ENCODE assay signal across 28 cellular contexts in the genomic region with DNA sequence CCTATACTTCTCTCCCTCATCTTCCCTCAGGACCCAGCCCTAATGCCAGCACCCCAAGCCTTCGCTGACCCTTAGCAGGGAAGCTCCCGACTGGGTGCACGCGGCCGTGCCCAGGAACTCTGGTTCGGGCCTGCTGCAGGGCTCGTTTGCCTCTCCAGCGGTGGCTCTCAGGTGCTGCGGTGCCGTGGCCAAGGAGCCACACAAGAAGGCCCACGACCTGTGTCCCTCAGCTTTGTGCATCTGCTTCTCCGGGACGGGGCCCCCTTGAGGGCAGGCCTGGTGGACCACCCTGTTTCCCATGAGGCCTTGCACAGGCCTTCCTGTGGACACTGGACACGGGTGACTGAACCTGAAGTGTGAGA. TPM values are rescaled to one million over a fixed set of nuclear protein-coding genes. Genes with fewer than 3 reads are reported as not detected.
DNase-seq lines count a peak whose midpoint lies in the region; ATAC-seq and TF ChIP-seq lines count a peak whose summit lies in the region.
"Had no signal": no experiment of that assay in that cellular context is flagged by ENCODE, and none has a peak within 500 bp of the region (broad histone marks: within the 10 kb centered on the region; RNA-seq: fewer than 3 reads in every experiment).

No MANE protein-coding gene starts in this region.

- no peak for TF ChIP-seq CTCF in left ventricle myocardium inferior (IDR thresholded peaks at IDR 0.05; ENCODE audit: borderline replicate concordance)
- TF ChIP-seq CTCF in endodermal cell (conservative IDR thresholded peaks at IDR 0.05): peak; percentile 43

- H3K27me3 Mint-ChIP-seq in endodermal cell (ENCODE audit: insufficient read depth): peaks cover 1% of the 10 kb centered on the region
- H3K27me3 Mint-ChIP-seq: CD4-positive, alpha-beta T cell; stimulated activated naive CD8-positive, alpha-beta T cell treated with anti-CD3 and anti-CD28 coated beads, Interleukin-15, Interleukin-2, amounts not matched to agents 100 ng/mL and 50 ng/mL, for 24 hours had no signal

- H2BK15ac ChIP-seq in neuronal stem cell (ENCODE audit: low read length): no peak overlapping the region

- no peak for ATAC-seq in left cardiac atrium
- ATAC-seq in HG03175 (IDR thresholded peaks at IDR 0.05; ENCODE audit: unreplicated experiment): no peak
- ATAC-seq in HG02885 (IDR thresholded peaks at IDR 0.05; ENCODE audit: poor library complexity, unreplicated experiment): no peak
- ATAC-seq: activated naive CD4-positive, alpha-beta T cell treated with anti-CD3 and anti-CD28 coated beads, Interleukin-2, amount 50 U/mL, for 72 hours; esophagus mucosa; natural killer cell had no signal

- 95 to 99% methylated on average over 14 of the region's 14 CpGs for WGBS in endodermal cell (ENCODE audit: insufficient coverage in 1 of 2, insufficient read length in 1 of 2), 2 experiments
- WGBS in neuronal stem cell (ENCODE audit: extremely low coverage in 2 of 2, insufficient read length in 2 of 2, insufficient replicate concordance in 1 of 2), 2 donors: no CpG with 5 or more reads among the region's 14 CpGs

- no peak overlapping the region for H3K4ac ChIP-seq in neuronal stem cell (ENCODE audit: low read length)

- H3K27ac Mint-ChIP-seq in endodermal cell: no peak overlapping the region
- H3K27ac Mint-ChIP-seq: activated T-helper 2 cell treated with anti-CD3 and anti-CD28 coated beads, Interferon-gamma antibody, Interleukin-2, Interleukin-4, amounts not matched to agents 10 μg/mL and 5 μg/mL and 100 μg/mL, durations not matched to agents 14 hours and 24 hours and 36 hours; CD4-positive, alpha-beta T cell; stimulated activated naive CD8-positive, alpha-beta T cell treated with anti-CD3 and anti-CD28 coated beads, Interleukin-15, Interleukin-2, amounts not matched to agents 100 ng/mL and 50 ng/mL, for 24 hours had no signal

- H3K4me1 Mint-ChIP-seq in endodermal cell: no peaks in the 10 kb centered on the region

- DNase-seq in left ventricle myocardium inferior (peak; percentile 13), left cardiac atrium (no peak), endodermal cell (peak; percentile 57), neuronal stem cell (ENCODE audit: low spot score) (no peak), NCI-H748 treated with DMSO at 0.1 percent for 48 hours (lab: John Stamatoyannopoulos, UW) (no peak), Kasumi-1 (lab: John Stamatoyannopoulos, UW) (no peak)
- DNase-seq: activated CD4-positive, alpha-beta T cell treated with anti-CD3 and anti-CD28 coated beads for 4 hours; anterior cingulate cortex; CD4-positive, alpha-beta T cell; MV-4-11; natural killer cell; NCI-H1436; NCI-H774; occipital lobe; SJCRH30; stimulated activated CD4-positive, alpha-beta T cell treated with anti-CD3 and anti-CD28 coated beads, Interleukin-2, amount 100 ng/mL, for 24 hours; SW 1271; testis; uterus had no signal

- no peaks in the 10 kb centered on the region for H3K9me3 ChIP-seq in left ventricle myocardium inferior (replicated peaks)
- peaks cover 16% of the 10 kb centered on the region for H3K9me3 ChIP-seq in endodermal cell (ENCODE audit: control insufficient read depth, low read length)
- H3K9me3 ChIP-seq in neuronal stem cell (replicated peaks in 1 of 2; ENCODE audit: control insufficient read depth in 2 of 2, insufficient read depth in 1 of 2, low read depth in 1 of 2, low read length in 2 of 2): peaks cover 6 to 16% of the 10 kb centered on the region in 2 donors
- H3K9me3 ChIP-seq: testis, uterus had no signal

- no peak overlapping the region for H2BK5ac ChIP-seq in neuronal stem cell (ENCODE audit: low read length)

- H3K4me1 ChIP-seq in left ventricle myocardium inferior: peaks cover 17% of the 10 kb centered on the region
- no peaks in the 10 kb centered on the region for H3K4me1 ChIP-seq in endodermal cell (ENCODE audit: control insufficient read depth, insufficient read depth, low read length)
- H3K4me1 ChIP-seq in neuronal stem cell (ENCODE audit: control insufficient read depth in 2 of 2, insufficient read depth in 1 of 2, low read depth in 1 of 2, low read length in 2 of 2): peaks cover 0 to 3% of the 10 kb centered on the region in 2 donors
- H3K4me1 ChIP-seq: SJCRH30, uterus had no signal

- H3K27me3 ChIP-seq in left ventricle myocardium inferior (ENCODE audit: low read depth) (no peaks in the 10 kb centered on the region), endodermal cell (ENCODE audit: control insufficient read depth, insufficient read depth, low read length, poor library complexity, severe bottlenecking) (no peaks in the 10 kb centered on the region), neuronal stem cell (ENCODE audit: control insufficient read depth in 3 of 3, insufficient read depth in 3 of 3, low read depth in 1 of 3, low read length in 3 of 3) (peaks cover 0 to 2% (median 0%) of the 10 kb centered on the region in 3 experiments)
- H3K27me3 ChIP-seq: cardiac muscle cell, SJCRH30, testis, uterus had no signal

- no peak overlapping the region for H3K9ac ChIP-seq in endodermal cell (ENCODE audit: extremely low read depth, low read length, poor library complexity, severe bottlenecking)
- no peak overlapping the region for H3K9ac ChIP-seq in neuronal stem cell (ENCODE audit: low read depth, low read length, poor library complexity)

- H3K79me1 ChIP-seq in neuronal stem cell (ENCODE audit: low read depth, low read length): no peaks in the 10 kb centered on the region

- H3K36me3 ChIP-seq in left ventricle myocardium inferior: peaks cover 21% of the 10 kb centered on the region
- H3K36me3 ChIP-seq in endodermal cell (ENCODE audit: control insufficient read depth, insufficient read depth, low read length): peaks cover 7% of the 10 kb centered on the region
- H3K36me3 ChIP-seq in neuronal stem cell (replicated peaks in 1 of 2; ENCODE audit: control insufficient read depth in 2 of 2, insufficient read depth in 2 of 2, low read length in 2 of 2): peaks cover 2 to 10% of the 10 kb centered on the region in 2 donors
- H3K36me3 ChIP-seq: uterus had no signal

- H3K18ac ChIP-seq in neuronal stem cell (ENCODE audit: low read length): peak overlapping the region; percentile 4

- H4K91ac ChIP-seq in neuronal stem cell (ENCODE audit: low read depth, low read length, poor library complexity): no peak overlapping the region

- H2BK12ac ChIP-seq in neuronal stem cell (ENCODE audit: low read length): no peak overlapping the region

- no peak overlapping the region for H2AFZ ChIP-seq in neuronal stem cell (ENCODE audit: low read length)

- H3K4me3 ChIP-seq in left ventricle myocardium inferior: no peak overlapping the region
- no peak overlapping the region for H3K4me3 ChIP-seq in endodermal cell (ENCODE audit: low read length)
- no peak overlapping the region for H3K4me3 ChIP-seq in neuronal stem cell (ENCODE audit: low read length in 2 of 2)
- H3K4me3 ChIP-seq: cardiac muscle cell, lung, SJCRH30, testis, uterus had no signal

- H3K27ac ChIP-seq in left ventricle myocardium inferior (replicated peaks) (no peak overlapping the region), endodermal cell (ENCODE audit: low read depth, low read length) (no peak overlapping the region), neuronal stem cell (replicated peaks; ENCODE audit: low read length) (no peak overlapping the region)
- H3K27ac ChIP-seq: cardiac muscle cell, SJCRH30, uterus, VCaP had no signal

- no peak overlapping the region for H2AK5ac ChIP-seq in neuronal stem cell (ENCODE audit: low read depth, low read length)

- no peak overlapping the region for H4K8ac ChIP-seq in neuronal stem cell (ENCODE audit: low read depth, low read length)

- no peak overlapping the region for H3K4me3 Mint-ChIP-seq in endodermal cell
- H3K4me3 Mint-ChIP-seq: CD4-positive, alpha-beta T cell; natural killer cell; stimulated activated naive CD8-positive, alpha-beta T cell treated with anti-CD3 and anti-CD28 coated beads, Interleukin-15, Interleukin-2, amounts not matched to agents 100 ng/mL and 50 ng/mL, for 24 hours had no signal

- H3K36me3 Mint-ChIP-seq in endodermal cell (ENCODE audit: low read depth): peaks cover 38% of the 10 kb centered on the region
- H3K36me3 Mint-ChIP-seq: activated naive CD4-positive, alpha-beta T cell treated with anti-CD3 and anti-CD28 coated beads, Interleukin-2, amount 50 U/mL, for 72 hours; natural killer cell had no signal

- peaks cover 4% of the 10 kb centered on the region for H3K9me3 Mint-ChIP-seq in endodermal cell
- H3K9me3 Mint-ChIP-seq: activated naive CD4-positive, alpha-beta T cell treated with anti-CD3 and anti-CD28 coated beads, Interleukin-2, amount 50 U/mL, for 72 hours; activated T-helper 2 cell treated with anti-CD3 and anti-CD28 coated beads, Interferon-gamma antibody, Interleukin-2, Interleukin-4, amounts not matched to agents 10 μg/mL and 5 μg/mL and 100 μg/mL, durations not matched to agents 14 hours and 24 hours and 36 hours; CD4-positive, alpha-beta T cell; natural killer cell; stimulated activated naive CD8-positive, alpha-beta T cell treated with anti-CD3 and anti-CD28 coated beads, Interleukin-15, Interleukin-2, amounts not matched to agents 100 ng/mL and 50 ng/mL, for 24 hours had no signal

- no peak overlapping the region for H3K23ac ChIP-seq in neuronal stem cell (ENCODE audit: low read depth, low read length, poor library complexity)

- intact Hi-C loops in left ventricle myocardium inferior (cut with micrococcal nuclease): no loop called here
- intact Hi-C loops in left cardiac atrium (cut with DNase I): no loop called here

- no peak overlapping the region for H2BK120ac ChIP-seq in neuronal stem cell (ENCODE audit: low read depth, low read length)

- no peak overlapping the region for H3K4me2 ChIP-seq in neuronal stem cell (ENCODE audit: insufficient read depth, low read length, poor library complexity, severe bottlenecking)

- peak overlapping the region; percentile 2 for H3K14ac ChIP-seq in neuronal stem cell (ENCODE audit: low read length)

RNA-seq across cellular contexts. Expression of gene BOK, which starts 17.7 kb away (rescaled TPM):
- total RNA-seq in left ventricle myocardium inferior: 2.4 TPM
- total RNA-seq in left cardiac atrium: 10 to 100 TPM; 20.4 to 30.2 TPM
- 10 to 100 TPM; 23.4 to 24.5 TPM for total RNA-seq in endodermal cell
- 14.1 TPM for polyA plus RNA-seq in endodermal cell (2013, experiment 1 of 2)
- 13.7 TPM for polyA plus RNA-seq in endodermal cell (2013, experiment 2 of 2)
- 5.1 TPM for polyA plus RNA-seq in neuronal stem cell (2013, experiment 1 of 2)
- polyA plus RNA-seq in neuronal stem cell (2013, experiment 2 of 2): 4.7 TPM
- total RNA-seq: CD4-positive, alpha-beta T cell had no signal

Comparison
In these comparisons a context has a peak if more than half of its experiments do, and no peak if none do; other contexts are left out.
1. DNase-seq: peak in left ventricle myocardium inferior (single experiment) and endodermal cell (single experiment); none in left cardiac atrium (single experiment), neuronal stem cell (single experiment), NCI-H748 treated with DMSO at 0.1 percent for 48 hours (single experiment) and Kasumi-1 (0 of 2).